In genomic region chrX:130338869-130339268, GRCh38 we compare ENCODE assay signal across 13 cellular contexts. TPM values are rescaled to one million over a fixed set of nuclear protein-coding genes. Genes with fewer than 3 reads are reported as not detected.
DNase-seq lines count a peak whose midpoint lies in the region; ATAC-seq, FAIRE-seq and TF ChIP-seq lines count a peak whose summit lies in the region.
"Not testable (repeated sequence)": the region's sequence is repeated elsewhere in the genome, so short reads cannot be mapped to it uniquely, and the experiment has no call there.
"Had no signal": no experiment of that assay in that cellular context is flagged by ENCODE, and none has a peak within 500 bp of the region (broad histone marks: within the 10 kb centered on the region; RNA-seq: fewer than 3 reads in every experiment).

No MANE protein-coding gene starts in this region.

- not testable (repeated sequence) for H3K14ac ChIP-seq in H1 (ENCODE audit: insufficient read length)

- not testable (repeated sequence) for H3K27me3 ChIP-seq in CD4-positive, alpha-beta memory T cell (ENCODE audit: insufficient read depth, low read length); HUES64 (ENCODE audit: insufficient read depth, low read length); SU-DHL-6 (ENCODE audit: low read length); H1 (replicated peaks in 1 of 4; ENCODE audit: control insufficient read depth in 3 of 4, extremely low read depth in 1 of 4, insufficient read depth in 3 of 4, low read length in 3 of 4); left lung; ovary; thoracic aorta (replicated peaks; ENCODE audit: insufficient read depth)

- H3K27ac Mint-ChIP-seq in CD4-positive, alpha-beta memory T cell; activated naive CD4-positive, alpha-beta T cell treated with anti-CD3 and anti-CD28 coated beads, Interleukin-2, amount 10 ng/mL, durations not matched to agents 7 days and 5 days: not testable (repeated sequence)

- H2BK12ac ChIP-seq in H1 (ENCODE audit: low read depth, low read length): not testable (repeated sequence)

- H2BK120ac ChIP-seq in H1 (replicated peaks; ENCODE audit: low read depth, low read length): not testable (repeated sequence)

- H3K79me1 ChIP-seq in H1 (ENCODE audit: low read depth, low read length): not testable (repeated sequence)

- not testable (repeated sequence) for DNase-seq in CD4-positive, alpha-beta memory T cell; activated naive CD4-positive, alpha-beta T cell treated with anti-CD3 and anti-CD28 coated beads, Interleukin-2, amount 10 ng/mL, durations not matched to agents 7 days and 5 days; H1 (ENCODE audit: low read depth in 1 of 2, low spot score in 2 of 2); left lung; ovary; thoracic aorta (ENCODE audit: low spot score)

- H3K4me3 Mint-ChIP-seq in CD4-positive, alpha-beta memory T cell: peak overlapping the region in 5 of 8 donors; percentile 93 to 98 (median 95)
- peak overlapping the region; percentile 89 for H3K4me3 Mint-ChIP-seq in activated naive CD4-positive, alpha-beta T cell treated with anti-CD3 and anti-CD28 coated beads, Interleukin-2, amount 10 ng/mL, durations not matched to agents 7 days and 5 days

- not testable (repeated sequence) for H3K36me3 ChIP-seq in CD4-positive, alpha-beta memory T cell (ENCODE audit: insufficient read depth, low read length); HUES64 (ENCODE audit: insufficient read depth, low read length); SU-DHL-6 (ENCODE audit: low read length); H1 (ENCODE audit: control insufficient read depth in 2 of 4, insufficient read depth in 4 of 4, low read length in 3 of 4); left lung; ovary; thoracic aorta

- H3K4me1 ChIP-seq in CD4-positive, alpha-beta memory T cell (ENCODE audit: insufficient read depth, low read length); H1 (replicated peaks in 1 of 4; ENCODE audit: control insufficient read depth in 3 of 4, insufficient read depth in 4 of 4, low read length in 3 of 4); left lung; ovary (ENCODE audit: insufficient read depth); thoracic aorta (ENCODE audit: control insufficient read depth in 1 of 2, low read depth in 2 of 2): not testable (repeated sequence)
- H3K4me1 ChIP-seq in HUES64 (ENCODE audit: insufficient read depth, low read length): peaks cover 10% of the 10 kb centered on the region

- not testable (repeated sequence) for H2BK20ac ChIP-seq in H1 (ENCODE audit: low read length)

- not testable (repeated sequence) for H4K20me1 ChIP-seq in SU-DHL-6 (ENCODE audit: low read depth, low read length); H1 (replicated peaks in 1 of 2; ENCODE audit: control insufficient read depth in 1 of 2, insufficient read depth in 2 of 2, low read length in 2 of 2)

- H3K9me3 ChIP-seq in CD4-positive, alpha-beta memory T cell (ENCODE audit: control insufficient read depth in 1 of 2, low read length in 2 of 2); HUES64 (ENCODE audit: insufficient read depth, low read depth, low read length); SU-DHL-6 (ENCODE audit: insufficient read depth, low read length); H1 (ENCODE audit: insufficient read depth in 2 of 2, low read depth in 1 of 2, low read length in 1 of 2); left lung; ovary; thoracic aorta: not testable (repeated sequence)

- not testable (repeated sequence) for H3K18ac ChIP-seq in H1 (ENCODE audit: extremely low read depth, low read length)

- TF ChIP-seq EP300 in H1 (IDR thresholded peaks at IDR 0.05; ENCODE audit: borderline replicate concordance in 1 of 2, low read depth in 2 of 2, low read length in 2 of 2); ovary (IDR thresholded peaks at IDR 0.05): not testable (repeated sequence)

- not testable (repeated sequence) for TF ChIP-seq RAD21 in H1 (IDR thresholded peaks at IDR 0.05 in 1 of 2, conservative IDR thresholded peaks at IDR 0.05 in 1 of 2; ENCODE audit: low read depth in 2 of 2, low read length in 2 of 2)

- H3K4me1 Mint-ChIP-seq in CD4-positive, alpha-beta memory T cell: peaks cover 7 to 16% (median 12%) of the 10 kb centered on the region in 4 donors
- H3K4me1 Mint-ChIP-seq in activated naive CD4-positive, alpha-beta T cell treated with anti-CD3 and anti-CD28 coated beads, Interleukin-2, amount 10 ng/mL, durations not matched to agents 7 days and 5 days: peaks cover 21% of the 10 kb centered on the region

- peak overlapping the region; percentile 83 for H2AFZ ChIP-seq in SU-DHL-6 (ENCODE audit: low read depth, low read length, severe bottlenecking)
- H2AFZ ChIP-seq in H1 (ENCODE audit: low read length): not testable (repeated sequence)

- not testable (repeated sequence) for H2BK5ac ChIP-seq in H1 (ENCODE audit: low read depth, low read length)

- not testable (repeated sequence) for H3K9me2 ChIP-seq in SU-DHL-6 (replicated peaks; ENCODE audit: insufficient read depth, low read length)

- H3K9ac ChIP-seq in HUES64 (ENCODE audit: low read depth, low read length); H1 (replicated peaks in 1 of 4; ENCODE audit: extremely low read depth in 1 of 4, low read depth in 3 of 4, low read length in 3 of 4): not testable (repeated sequence)
- H3K9ac ChIP-seq in SU-DHL-6 (ENCODE audit: low read length): peak overlapping the region; percentile 64

- POLR2A ChIA-PET in CD4-positive, alpha-beta memory T cell (lab: Charles Lee; ENCODE audit: partially characterized antibody): interaction anchor here (2.0 kb wide), 1 partner anchor 70 kb away, joined by 8 read pairs; the partner anchor contains the start of gene ZNF280C
- POLR2A ChIA-PET in H1 (lab: Charles Lee; ENCODE audit: partially characterized antibody): interaction anchor here (0.6 to 2.1 kb wide), 3 partner anchors 9 to 73 kb away, joined by 3 to 8 read pairs (median 5); partner anchors contain the start of gene ZNF280C

- H3K27ac ChIP-seq in CD4-positive, alpha-beta memory T cell (ENCODE audit: low read depth, low read length): peak overlapping the region; percentile 57
- H3K27ac ChIP-seq in HUES64 (ENCODE audit: low read depth, low read length); SU-DHL-6 (ENCODE audit: low read depth, low read length); H1 (ENCODE audit: low read depth, low read length); left lung; ovary; thoracic aorta: not testable (repeated sequence)

- not testable (repeated sequence) for H3K23me2 ChIP-seq in H1 (ENCODE audit: low read depth, low read length)

- H3K4me3 ChIP-seq in CD4-positive, alpha-beta memory T cell (ENCODE audit: low read length in 2 of 2); SU-DHL-6 (ENCODE audit: insufficient read depth, low read length, poor library complexity, severe bottlenecking): not testable (repeated sequence)
- H3K4me3 ChIP-seq in HUES64 (ENCODE audit: low read length) (peak overlapping the region; percentile 70), H1 (ENCODE audit: extremely low read depth in 1 of 4, insufficient read depth in 2 of 4, low read depth in 3 of 4, low read length in 4 of 4) (peak overlapping the region in 2 of 4 experiments; percentile 56 to 76; a peak in 3 of 8 replicates), left lung (peak overlapping the region; percentile 46 to 57), ovary (peak overlapping the region; percentile 53), thoracic aorta (peak overlapping the region; percentile 80)

- H3K27me3 Mint-ChIP-seq in CD4-positive, alpha-beta memory T cell; activated naive CD4-positive, alpha-beta T cell treated with anti-CD3 and anti-CD28 coated beads, Interleukin-2, amount 10 ng/mL, durations not matched to agents 7 days and 5 days: not testable (repeated sequence)

- H4K91ac ChIP-seq in H1 (replicated peaks; ENCODE audit: insufficient read length, low read length): not testable (repeated sequence)

- TF ChIP-seq POLR2A in H1 (IDR thresholded peaks at IDR 0.05; ENCODE audit: control extremely low read depth in 1 of 2, low read depth in 2 of 2, low read length in 2 of 2); ovary (IDR thresholded peaks at IDR 0.05): not testable (repeated sequence)

- H4K8ac ChIP-seq in H1 (ENCODE audit: extremely low read depth, insufficient read depth, low read length): not testable (repeated sequence)

- H3K4me2 ChIP-seq in SU-DHL-6 (ENCODE audit: low read depth, low read length, poor library complexity, severe bottlenecking) (peak overlapping the region; percentile 61), H1 (ENCODE audit: insufficient read depth in 1 of 2, low read depth in 2 of 2, low read length in 2 of 2) (peak overlapping the region in 1 of 2 experiments; percentile 42; a peak in 2 of 4 replicates)

- intact Hi-C loops in CD4-positive, alpha-beta memory T cell (cut with micrococcal nuclease): loop anchor here (1.0 to 2.0 kb wide), 4 partner anchors 8 to 564 kb away; partner anchors contain the start of genes ENOX2, RBMX2 and ZNF280C
- intact Hi-C loops in left lung (cut with DNase I); ovary (cut with DNase I): not testable (repeated sequence)

- not testable (repeated sequence) for H3K56ac ChIP-seq in H1 (replicated peaks; ENCODE audit: insufficient read length, low read depth, low read length)

- not testable (repeated sequence) for TF ChIP-seq CTCF in SU-DHL-6 (IDR thresholded peaks at IDR 0.05; ENCODE audit: insufficient read depth, low read length, poor library complexity, severe bottlenecking); H1 (IDR thresholded peaks at IDR 0.05; ENCODE audit: control extremely low read depth in 1 of 3, insufficient read depth in 1 of 3, low read depth in 1 of 3, low read length in 3 of 3); left lung (IDR thresholded peaks at IDR 0.05); ovary (IDR thresholded peaks at IDR 0.05); thoracic aorta (IDR thresholded peaks at IDR 0.05)

- not testable (repeated sequence) for ATAC-seq in left lung; thoracic aorta (ENCODE audit: insufficient number of reproducible peaks, low FRiP score, low read depth)

- not testable (repeated sequence) for H3K9me3 Mint-ChIP-seq in CD4-positive, alpha-beta memory T cell; activated naive CD4-positive, alpha-beta T cell treated with anti-CD3 and anti-CD28 coated beads, Interleukin-2, amount 10 ng/mL, durations not matched to agents 7 days and 5 days

- WGBS in HUES64: 79% methylated on average over 8 of the region's 8 CpGs
- 90% methylated on average over 2 of the region's 8 CpGs; no CpG with 5 or more reads in 1 of the 2 experiments for WGBS in H1 (ENCODE audit: extremely low coverage in 1 of 2, insufficient coverage in 1 of 2, insufficient read length in 1 of 2, insufficient replicate concordance in 2 of 2, low coverage in 1 of 2, low lambda C conversion rate in 2 of 2, missing lambda C conversion rate in 1 of 2), 2 experiments
- 58 to 65% (median 64%) methylated on average over 8 of the region's 8 CpGs for WGBS in ovary, 3 donors

- peak; percentile 39 for FAIRE-seq in H1 (lab: Jason Lieb, UNC)

- H2BK15ac ChIP-seq in H1 (ENCODE audit: low read length): not testable (repeated sequence)

- not testable (repeated sequence) for H3F3A ChIP-seq in SU-DHL-6 (ENCODE audit: insufficient read depth)

- H3K23ac ChIP-seq in H1 (ENCODE audit: insufficient read length): not testable (repeated sequence)

- CTCF ChIA-PET in CD4-positive, alpha-beta memory T cell (lab: Charles Lee; ENCODE audit: partially characterized antibody): interaction anchor here (1.7 kb wide), 1 partner anchor 9 kb away, joined by 5 read pairs; no protein-coding TSS in a partner anchor
- CTCF ChIA-PET in activated naive CD4-positive, alpha-beta T cell treated with anti-CD3 and anti-CD28 coated beads, Interleukin-2, amount 10 ng/mL, durations not matched to agents 7 days and 5 days (lab: Charles Lee): interaction anchor here (1.2 kb wide), 1 partner anchor 9 kb away, joined by 3 read pairs; no protein-coding TSS in a partner anchor
- CTCF ChIA-PET in H1 (lab: Charles Lee; ENCODE audit: partially characterized antibody): not testable (repeated sequence)

- not testable (repeated sequence) for H4K5ac ChIP-seq in H1 (ENCODE audit: insufficient read length, low read depth, low read length)

- not testable (repeated sequence) for H2AK5ac ChIP-seq in H1 (ENCODE audit: low read depth, low read length)

- H3K36me3 Mint-ChIP-seq in CD4-positive, alpha-beta memory T cell; activated naive CD4-positive, alpha-beta T cell treated with anti-CD3 and anti-CD28 coated beads, Interleukin-2, amount 10 ng/mL, durations not matched to agents 7 days and 5 days: not testable (repeated sequence)

- H3K79me2 ChIP-seq in SU-DHL-6 (ENCODE audit: insufficient read depth, low read length); H1 (ENCODE audit: control insufficient read depth in 1 of 2, insufficient read depth in 2 of 2, low read length in 2 of 2): not testable (repeated sequence)

- not testable (repeated sequence) for H3K4ac ChIP-seq in H1 (replicated peaks; ENCODE audit: insufficient read length, low read depth, low read length)

RNA-seq across cellular contexts. Expression of gene SLC25A14, which starts 0.8 kb away (rescaled TPM):
- 10 to 100 TPM; 12.9 to 15.8 TPM for total RNA-seq in CD4-positive, alpha-beta memory T cell
- 1 to 10 TPM; 7.8 to 8.8 TPM for polyA plus RNA-seq in CD4-positive, alpha-beta memory T cell
- polyA plus RNA-seq in HUES64 (2013, experiment 1 of 2): 12.8 TPM
- 13.6 TPM for polyA plus RNA-seq in HUES64 (2013, experiment 2 of 2)
- total RNA-seq in H1 (2021; fragmentation: NEBNext Ultra II Directional; extraction: Animal tissue kit (Norgen Biotek cat#: 25700)): 14.2 and 15.2 TPM in 2 replicates
- polyA plus RNA-seq in H1 (2011; rRNA removed) (4.6 and 9.3 TPM in 2 replicates), ovary (10 to 100 TPM; 12.4 to 16.3 TPM)
- 8.8 TPM for polyA plus RNA-seq in H1 (2011; cell fraction: cytosol; rRNA removed)
- polyA plus RNA-seq in H1 (2011; cell fraction: nucleus; rRNA removed): 4.0 TPM
- 12.2 to 17.6 TPM (median 14.2 TPM) in 4 replicates for polyA plus RNA-seq in H1 (2012, experiment 1 of 2)
- 3.8 TPM for polyA plus RNA-seq in H1 (2012, experiment 2 of 2)
- polyA plus RNA-seq in H1 (2013, experiment 1 of 2): 14.8 TPM
- 16.2 TPM for polyA plus RNA-seq in H1 (2013, experiment 2 of 2)
- 7.3 and 8.8 TPM in 2 replicates for polyA minus RNA-seq in H1 (2011; rRNA and poly(A)+ RNA removed)
- polyA minus RNA-seq in H1 (2011; cell fraction: cytosol; rRNA and poly(A)+ RNA removed): 3.5 TPM
- polyA minus RNA-seq in H1 (2011; cell fraction: nucleus; rRNA and poly(A)+ RNA removed): 6.7 TPM
- total RNA-seq in left lung (10 to 100 TPM in 1 of 2 donors, 1 to 10 TPM in 1; 8.3 to 10.9 TPM), ovary (10 to 100 TPM in 3 of 7 donors, 1 to 10 TPM in 4; 6.8 to 15.1 (median 10.0) TPM), thoracic aorta (10 to 100 TPM; 10.6 to 13.8 TPM)

RNA-seq across cellular contexts. Expression of gene GPR119, which starts 46.6 kb away (rescaled TPM):
- not detected for total RNA-seq in CD4-positive, alpha-beta memory T cell
- not detected for polyA plus RNA-seq in CD4-positive, alpha-beta memory T cell
- polyA plus RNA-seq in HUES64 (2013, experiment 1 of 2): not detected
- not detected for polyA plus RNA-seq in HUES64 (2013, experiment 2 of 2)
- total RNA-seq in H1 (2021; fragmentation: NEBNext Ultra II Directional; extraction: Animal tissue kit (Norgen Biotek cat#: 25700)): not detected in 2 replicates
- 0.11 and 0.17 TPM in 2 replicates for polyA plus RNA-seq in H1 (2011; rRNA removed)
- not detected for polyA plus RNA-seq in H1 (2011; cell fraction: cytosol; rRNA removed)
- polyA plus RNA-seq in H1 (2011; cell fraction: nucleus; rRNA removed): not detected
- polyA plus RNA-seq in H1 (2012, experiment 1 of 2): not detected in 4 replicates
- not detected for polyA plus RNA-seq in H1 (2012, experiment 2 of 2)
- polyA plus RNA-seq in H1 (2013, experiment 1 of 2): not detected
- not detected for polyA plus RNA-seq in H1 (2013, experiment 2 of 2)
- not detected in 2 replicates for polyA minus RNA-seq in H1 (2011; rRNA and poly(A)+ RNA removed)
- polyA minus RNA-seq in H1 (2011; cell fraction: cytosol; rRNA and poly(A)+ RNA removed): not detected
- polyA minus RNA-seq in H1 (2011; cell fraction: nucleus; rRNA and poly(A)+ RNA removed): not detected
- not detected for total RNA-seq in left lung
- total RNA-seq in ovary: not detected
- polyA plus RNA-seq in ovary: not detected
- total RNA-seq in thoracic aorta: not detected
- total RNA-seq: activated CD8-positive, alpha-beta memory T cell treated with anti-CD3 and anti-CD28 coated beads for 36 hours; activated naive CD4-positive, alpha-beta T cell treated with anti-CD3 and anti-CD28 coated beads, Interleukin-2, amount 50 U/mL, for 72 hours; fibroblast of villous mesenchyme; mucosa of gallbladder; Right ventricle myocardium inferior had no signal
